ENCODE assay signal across 8 cellular contexts in genomic region chr7:48424731-48425130, GRCh38.
A peak's percentile ranks its signal among the peaks of the same experiment; 100 is the strongest.
DNase-seq lines count a peak whose midpoint lies in the region; ATAC-seq and TF ChIP-seq lines count a peak whose summit lies in the region.

No MANE protein-coding gene starts in this region.

- no peaks in the 10 kb centered on the region for H3K36me3 Mint-ChIP-seq in natural killer cell
- no peaks in the 10 kb centered on the region for H3K36me3 Mint-ChIP-seq in stimulated activated memory B cell treated with anti-CD40 and anti-IgM and Interleukin-4, amounts not matched to agents 10 μg/mL and 1 μg/mL and 100 μg/mL, for 72 hours

- ATAC-seq in GM21390 (IDR thresholded peaks at IDR 0.05; ENCODE audit: unreplicated experiment) (peak; percentile 66), natural killer cell (no peak)
- ATAC-seq in stimulated activated memory B cell treated with anti-CD40 and anti-IgM and Interleukin-4, amounts not matched to agents 10 μg/mL and 1 μg/mL and 100 μg/mL, for 72 hours = no peak

- no peaks in the 10 kb centered on the region for H3K4me1 Mint-ChIP-seq in natural killer cell
- H3K4me1 Mint-ChIP-seq in stimulated activated memory B cell treated with anti-CD40 and anti-IgM and Interleukin-4, amounts not matched to agents 10 μg/mL and 1 μg/mL and 100 μg/mL, for 72 hours = no peaks in the 10 kb centered on the region

- H3K36me3 ChIP-seq in esophagus muscularis mucosa = no peaks in the 10 kb centered on the region

- intact Hi-C loops in esophagus muscularis mucosa (cut with DNase I) (no loop called here), natural killer cell (cut with micrococcal nuclease) (no loop called here)

- WGBS in esophagus muscularis mucosa = 70% methylated on average over 3 of the region's 3 CpGs

- H3K27ac ChIP-seq in C4-2B (no peak overlapping the region), esophagus muscularis mucosa (replicated peaks in 1 of 4) (no peak overlapping the region), substantia nigra (ENCODE audit: low read depth, low read length, poor library complexity, severe bottlenecking) (no peak overlapping the region)

- peaks cover 0 to 2% of the 10 kb centered on the region in 2 donors for H3K9me3 Mint-ChIP-seq in natural killer cell
- H3K9me3 Mint-ChIP-seq in stimulated activated memory B cell treated with anti-CD40 and anti-IgM and Interleukin-4, amounts not matched to agents 10 μg/mL and 1 μg/mL and 100 μg/mL, for 72 hours = no peaks in the 10 kb centered on the region

- no peak overlapping the region for H3K4me3 ChIP-seq in esophagus muscularis mucosa

- H3K9me3 ChIP-seq in esophagus muscularis mucosa = no peaks in the 10 kb centered on the region

- no peaks in the 10 kb centered on the region for H3K27me3 ChIP-seq in esophagus muscularis mucosa

- no peak for TF ChIP-seq EP300 in esophagus muscularis mucosa (IDR thresholded peaks at IDR 0.05)

- no peaks in the 10 kb centered on the region for H3K4me1 ChIP-seq in esophagus muscularis mucosa

- TF ChIP-seq CTCF in C4-2B (conservative IDR thresholded peaks at IDR 0.05) (peak; percentile 85), esophagus muscularis mucosa (IDR thresholded peaks at IDR 0.05) (no peak), natural killer cell (IDR thresholded peaks at IDR 0.05) (no peak)

- DNase-seq in NCI-H69 (lab: John Stamatoyannopoulos, UW) = peak; percentile 22
- DNase-seq in esophagus muscularis mucosa (ENCODE audit: extremely low spot score) = peak; percentile 26
- no peak for DNase-seq in natural killer cell
- no peak for DNase-seq in activated effector memory CD4-positive, alpha-beta T cell treated with anti-CD3 and anti-CD28 coated beads, Interleukin-2, amount 50 U/mL, for 16 hours
- no peak for DNase-seq in substantia nigra (lab: John Stamatoyannopoulos, UW)

- no peak for TF ChIP-seq POLR2A in esophagus muscularis mucosa (IDR thresholded peaks at IDR 0.05; ENCODE audit: low read depth)

- H3K27me3 Mint-ChIP-seq in natural killer cell (ENCODE audit: low read depth in 2 of 2) = no peaks in the 10 kb centered on the region
- H3K27me3 Mint-ChIP-seq in stimulated activated memory B cell treated with anti-CD40 and anti-IgM and Interleukin-4, amounts not matched to agents 10 μg/mL and 1 μg/mL and 100 μg/mL, for 72 hours = no peaks in the 10 kb centered on the region

- H3K27ac Mint-ChIP-seq in natural killer cell = no peak overlapping the region
- no peak overlapping the region for H3K27ac Mint-ChIP-seq in stimulated activated memory B cell treated with anti-CD40 and anti-IgM and Interleukin-4, amounts not matched to agents 10 μg/mL and 1 μg/mL and 100 μg/mL, for 72 hours

- no peak overlapping the region for H3K4me3 Mint-ChIP-seq in natural killer cell
- H3K4me3 Mint-ChIP-seq in stimulated activated memory B cell treated with anti-CD40 and anti-IgM and Interleukin-4, amounts not matched to agents 10 μg/mL and 1 μg/mL and 100 μg/mL, for 72 hours = no peak overlapping the region

Comparison
In these comparisons a context has a peak if more than half of its experiments do, and no peak if none do; other contexts are left out.
1. DNase-seq: peak in NCI-H69 (single experiment) and esophagus muscularis mucosa (single experiment); none in natural killer cell (single experiment), activated effector memory CD4-positive, alpha-beta T cell treated with anti-CD3 and anti-CD28 coated beads, Interleukin-2, amount 50 U/mL, for 16 hours (single experiment) and substantia nigra (0 of 49).